In genomic region chr14:51978566-51979398, GRCh38 we compare ENCODE assay signal across 7 cellular contexts. TPM values are rescaled to one million over a fixed set of nuclear protein-coding genes. Genes with fewer than 3 reads are reported as not detected.
DNase-seq lines count a peak whose midpoint lies in the region; ATAC-seq and TF ChIP-seq lines count a peak whose summit lies in the region.

No MANE protein-coding gene starts in this region.

- H3K27me3 Mint-ChIP-seq in endothelial cell (ENCODE audit: unreplicated experiment), result no peaks in the 10 kb centered on the region

- DNase-seq in HUDEP-2 (lab: John Stamatoyannopoulos, UW; ENCODE audit: unreplicated experiment in 76 of 76), result peak in 71 of 76 experiments; percentile 4 to 85 (median 63)
- peak; percentile 36 to 49 for DNase-seq in NOMO-1 (lab: John Stamatoyannopoulos, UW; ENCODE audit: unreplicated experiment in 2 of 2)
- peak; percentile 40 to 85 (median 79) for DNase-seq in activated CD8-positive, alpha-beta memory T cell treated with anti-CD3 and anti-CD28 coated beads for 48 hours (ENCODE audit: low read depth in 2 of 3, low spot score in 2 of 3)
- DNase-seq in endothelial cell (ENCODE audit: low spot score), result peak; percentile 88
- DNase-seq in middle frontal gyrus (ENCODE audit: extremely low spot score, low spot score), result peak; percentile 67
- DNase-seq in stimulated activated CD8-positive, alpha-beta memory T cell treated with anti-CD3 and anti-CD28 coated beads, Interleukin-4, amount 100 ng/mL, for 48 hours, result peak; percentile 94

- no peak overlapping the region for H3K4me3 Mint-ChIP-seq in endothelial cell (ENCODE audit: unreplicated experiment)

- H3K9me3 Mint-ChIP-seq in endothelial cell (ENCODE audit: unreplicated experiment), result no peaks in the 10 kb centered on the region

- no peaks in the 10 kb centered on the region for H3K36me3 Mint-ChIP-seq in endothelial cell (ENCODE audit: low read depth, unreplicated experiment)

- peak; percentile 71 for ATAC-seq in GM18498 (IDR thresholded peaks at IDR 0.05; ENCODE audit: unreplicated experiment)

- H3K27ac Mint-ChIP-seq in endothelial cell (ENCODE audit: unreplicated experiment), result no peak overlapping the region

- peak; percentile 94 for TF ChIP-seq CTCF in endothelial cell (IDR thresholded peaks at IDR 0.05; ENCODE audit: unreplicated experiment)

- peaks cover 20% of the 10 kb centered on the region for H3K4me1 Mint-ChIP-seq in endothelial cell (ENCODE audit: unreplicated experiment)

RNA-seq across cellular contexts. Expression of gene RTRAF, which starts 10.6 kb away (rescaled TPM):
- total RNA-seq in endothelial cell (ENCODE audit: unreplicated experiment), result 260 TPM

Comparison
In these comparisons a context has a peak if more than half of its experiments do, and no peak if none do; other contexts are left out.
1. Peak in every context shown above with its lines: DNase-seq and ATAC-seq.
2. DNase-seq: peak in every context shown above with its lines; median percentile 94 in stimulated activated CD8-positive, alpha-beta memory T cell treated with anti-CD3 and anti-CD28 coated beads, Interleukin-4, amount 100 ng/mL, for 48 hours; 88 in endothelial cell; 79 in activated CD8-positive, alpha-beta memory T cell treated with anti-CD3 and anti-CD28 coated beads for 48 hours; 67 in middle frontal gyrus; 63 in HUDEP-2; 42 in NOMO-1.